1 cellular context compared by ENCODE assay signal in genomic region chr10:2978574-2979266, GRCh38.
A peak's percentile ranks its signal among the peaks of the same experiment; 100 is the strongest.
TF ChIP-seq lines count a peak whose summit lies in the region.

No MANE protein-coding gene starts in this region.

TF ChIP-seq in H1, 55 proteins besides CTCF, POLR2A, EP300 and RAD21:
- TF ChIP-seq CBX5 (IDR thresholded peaks at IDR 0.05; ENCODE audit: low read depth, low read length) (no peak), YY1 (IDR thresholded peaks at IDR 0.05; ENCODE audit: low read depth, low read length) (0 out of 2 replicates have a peak, but pooled peaks have one; percentile 27)
